ENCODE assay signal across 27 cellular contexts in the genomic region with DNA sequence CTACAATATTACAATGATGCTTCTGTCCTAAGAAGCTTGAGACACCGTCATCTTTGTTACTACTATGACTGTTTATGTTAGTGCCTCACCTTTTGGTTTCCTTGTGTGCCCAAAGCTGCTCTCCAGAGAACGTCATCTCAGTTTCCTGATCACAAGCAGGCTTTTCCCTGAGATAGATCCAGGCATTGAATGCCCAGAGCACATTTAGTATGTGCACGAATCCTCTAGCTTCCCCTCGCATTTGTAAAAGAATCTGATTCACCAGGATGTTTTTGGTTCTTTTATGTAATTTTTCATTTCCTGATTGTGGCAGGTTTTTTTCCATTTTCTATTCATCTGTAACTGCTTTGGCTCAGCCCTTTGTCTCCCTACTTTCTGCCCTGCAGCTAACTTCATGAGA.
DNase-seq lines count a peak whose midpoint lies in the region; ATAC-seq and TF ChIP-seq lines count a peak whose summit lies in the region.
"Had no signal": no experiment of that assay in that cellular context is flagged by ENCODE, and none has a peak within 500 bp of the region (broad histone marks: within the 10 kb centered on the region; RNA-seq: fewer than 3 reads in every experiment).

No MANE protein-coding gene starts in this region.

- H3K9me3 ChIP-seq in HUES64 (ENCODE audit: insufficient read depth, low read depth, low read length) (no peaks in the 10 kb centered on the region), smooth muscle cell (replicated peaks; ENCODE audit: low read depth) (no peaks in the 10 kb centered on the region), gastroesophageal sphincter (peaks cover 0 to 2% (median 0%) of the 10 kb centered on the region in 3 donors), esophagus squamous epithelium (no peaks in the 10 kb centered on the region)
- H3K9me3 ChIP-seq: left ventricle myocardium inferior, MG63, upper lobe of left lung had no signal

- no peak overlapping the region for H3K4me2 ChIP-seq in smooth muscle cell

- H3K27me3 ChIP-seq in HUES64 (ENCODE audit: insufficient read depth, low read length) (no peaks in the 10 kb centered on the region), smooth muscle cell (ENCODE audit: low read depth) (no peaks in the 10 kb centered on the region), gastroesophageal sphincter (no peaks in the 10 kb centered on the region), esophagus squamous epithelium (no peaks in the 10 kb centered on the region)
- H3K27me3 ChIP-seq: brain microvascular endothelial cell, MG63, upper lobe of left lung had no signal

- H3K4me3 Mint-ChIP-seq in activated T-helper 17 cell treated with anti-CD3 and anti-CD28 coated beads, Interleukin-2, amount 50 U/mL, for 72 hours = no peak overlapping the region
- H3K4me3 Mint-ChIP-seq: activated CD8-positive, alpha-beta T cell treated with anti-CD3 and anti-CD28 coated beads for 36 hours; activated T-helper 1 cell treated with anti-CD3 and anti-CD28 coated beads, Interleukin-12 subunit alpha, Interleukin-12 subunit beta, Interleukin-2, Interleukin-4 antibody, amounts not matched to agents 30 ng/mL and 10 ng/mL and 1 ng/mL, durations not matched to agents 14 hours and 24 hours and 36 hours; stimulated activated memory B cell treated with anti-CD40 and anti-IgM and Interleukin-4, amounts not matched to agents 10 μg/mL and 1 μg/mL and 100 μg/mL, for 72 hours had no signal

- H3K9me3 Mint-ChIP-seq in activated T-helper 17 cell treated with anti-CD3 and anti-CD28 coated beads, Interleukin-2, amount 50 U/mL, for 72 hours = no peaks in the 10 kb centered on the region
- H3K9me3 Mint-ChIP-seq: activated CD8-positive, alpha-beta T cell treated with anti-CD3 and anti-CD28 coated beads for 36 hours; activated T-helper 1 cell treated with anti-CD3 and anti-CD28 coated beads, Interleukin-12 subunit alpha, Interleukin-12 subunit beta, Interleukin-2, Interleukin-4 antibody, amounts not matched to agents 30 ng/mL and 10 ng/mL and 1 ng/mL, durations not matched to agents 14 hours and 24 hours and 36 hours; stimulated activated memory B cell treated with anti-CD40 and anti-IgM and Interleukin-4, amounts not matched to agents 10 μg/mL and 1 μg/mL and 100 μg/mL, for 72 hours had no signal

- peak; percentile 19 for ATAC-seq in activated T-helper 17 cell treated with anti-CD3 and anti-CD28 coated beads, Interleukin-2, amount 50 U/mL, for 72 hours (replicated peaks)
- no peak for ATAC-seq in gastroesophageal sphincter
- ATAC-seq in HG02588 (IDR thresholded peaks at IDR 0.05; ENCODE audit: unreplicated experiment) = no peak
- ATAC-seq: activated CD8-positive, alpha-beta T cell treated with anti-CD3 and anti-CD28 coated beads for 36 hours; stimulated activated memory B cell treated with anti-CD40 and anti-IgM and Interleukin-4, amounts not matched to agents 10 μg/mL and 1 μg/mL and 100 μg/mL, for 72 hours had no signal

- H4K20me1 ChIP-seq in smooth muscle cell (ENCODE audit: low read depth) = no peaks in the 10 kb centered on the region

- whole genome bisulfite sequencing in HUES64 = 87% methylated on average over 4 of the region's 4 CpGs
- WGBS in smooth muscle cell (ENCODE audit: low lambda C conversion rate) = 95% methylated on average over 4 of the region's 4 CpGs
- WGBS in gastroesophageal sphincter (ENCODE audit: low coverage in 1 of 2), 2 donors = 86 to 91% methylated on average over 3 to 4 of the region's 4 CpGs
- WGBS in esophagus squamous epithelium, 2 donors = 44 to 63% methylated on average over 4 of the region's 4 CpGs

- peaks cover 3% of the 10 kb centered on the region; the same call in 1 of the 2 replicates for H3K36me3 ChIP-seq in HUES64 (ENCODE audit: insufficient read depth, low read length)
- H3K36me3 ChIP-seq in smooth muscle cell (ENCODE audit: low read depth) = peaks cover 3% of the 10 kb centered on the region
- peaks cover 0 to 68% of the 10 kb centered on the region in 2 donors for H3K36me3 ChIP-seq in gastroesophageal sphincter
- H3K36me3 ChIP-seq in esophagus squamous epithelium = peaks cover 0 to 58% (median 0%) of the 10 kb centered on the region in 3 donors
- H3K36me3 ChIP-seq: brain microvascular endothelial cell had no signal

- H2AFZ ChIP-seq in smooth muscle cell (ENCODE audit: low read depth) = no peak overlapping the region

- DNase-seq in glomerular endothelial cell (ENCODE audit: extremely low read depth, low read depth, low spot score) = peak; percentile 65
- DNase-seq in smooth muscle cell (lab: John Stamatoyannopoulos, UW; ENCODE audit: unreplicated experiment) = no peak
- no peak for DNase-seq in esophagus squamous epithelium (lab: John Stamatoyannopoulos, UW)
- DNase-seq: activated CD4-positive, alpha-beta T cell treated with anti-CD3 and anti-CD28 coated beads for 1 hour; activated CD8-positive, alpha-beta memory T cell treated with anti-CD3 and anti-CD28 coated beads, Interleukin-2, amount 50 U/mL, for 48 hours; activated CD8-positive, alpha-beta T cell treated with anti-CD3 and anti-CD28 coated beads for 36 hours; activated naive CD4-positive, alpha-beta T cell treated with anti-CD3 and anti-CD28 coated beads, Interleukin-2, amount 50 U/mL, for 16 hours; amniotic stem cell; brain microvascular endothelial cell; DMS79 treated with DMSO at 0.1 percent for 48 hours; GF-D8; KBM-7; left ventricle myocardium inferior; MG63; NCI-H1105 treated with DMSO at 0.1 percent for 48 hours; NCI-H187 treated with DMSO at 0.1 percent for 48 hours; NCI-H524 treated with DMSO at 0.1 percent for 48 hours; NK-92 treated with Interleukin-12 subunit alpha and Interleukin-12 subunit beta, amount 100 ng/mL, for 24 hours; T-helper 2 cell; upper lobe of left lung had no signal

- intact Hi-C loops in esophagus squamous epithelium (cut with DNase I) = no loop called here

- no peak overlapping the region for H3K4me3 ChIP-seq in HUES64 (ENCODE audit: low read length)
- H3K4me3 ChIP-seq in smooth muscle cell = no peak overlapping the region
- H3K4me3 ChIP-seq in gastroesophageal sphincter = no peak overlapping the region
- H3K4me3 ChIP-seq in esophagus squamous epithelium = no peak overlapping the region
- H3K4me3 ChIP-seq: left ventricle myocardium inferior, MG63, upper lobe of left lung had no signal

- peaks cover 46% of the 10 kb centered on the region for H3K36me3 Mint-ChIP-seq in activated T-helper 17 cell treated with anti-CD3 and anti-CD28 coated beads, Interleukin-2, amount 50 U/mL, for 72 hours (ENCODE audit: low read depth)

- TF ChIP-seq POLR2A in gastroesophageal sphincter (IDR thresholded peaks at IDR 0.05) (no peak), esophagus squamous epithelium (IDR thresholded peaks at IDR 0.05) (no peak)

- peaks cover 40% of the 10 kb centered on the region for H3K4me1 ChIP-seq in HUES64 (ENCODE audit: insufficient read depth, low read length)
- no peaks in the 10 kb centered on the region for H3K4me1 ChIP-seq in smooth muscle cell (ENCODE audit: low read depth)
- no peaks in the 10 kb centered on the region for H3K4me1 ChIP-seq in gastroesophageal sphincter
- H3K4me1 ChIP-seq in esophagus squamous epithelium = peaks cover 0 to 35% (median 0%) of the 10 kb centered on the region in 3 donors
- H3K4me1 ChIP-seq: left ventricle myocardium inferior, upper lobe of left lung had no signal

- H3F3A ChIP-seq in smooth muscle cell (ENCODE audit: low read depth) = peaks cover 3% of the 10 kb centered on the region

- H3K4me1 Mint-ChIP-seq in activated T-helper 17 cell treated with anti-CD3 and anti-CD28 coated beads, Interleukin-2, amount 50 U/mL, for 72 hours = no peaks in the 10 kb centered on the region
- H3K4me1 Mint-ChIP-seq: stimulated activated memory B cell treated with anti-CD40 and anti-IgM and Interleukin-4, amounts not matched to agents 10 μg/mL and 1 μg/mL and 100 μg/mL, for 72 hours had no signal

- TF ChIP-seq CTCF in smooth muscle cell (IDR thresholded peaks at IDR 0.05; ENCODE audit: borderline replicate concordance, insufficient read depth, poor library complexity, severe bottlenecking) (no peak), gastroesophageal sphincter (IDR thresholded peaks at IDR 0.05) (no peak), esophagus squamous epithelium (IDR thresholded peaks at IDR 0.05) (no peak)

- H3K27me3 Mint-ChIP-seq in activated T-helper 17 cell treated with anti-CD3 and anti-CD28 coated beads, Interleukin-2, amount 50 U/mL, for 72 hours = no peaks in the 10 kb centered on the region
- H3K27me3 Mint-ChIP-seq: activated CD8-positive, alpha-beta T cell treated with anti-CD3 and anti-CD28 coated beads for 36 hours; stimulated activated memory B cell treated with anti-CD40 and anti-IgM and Interleukin-4, amounts not matched to agents 10 μg/mL and 1 μg/mL and 100 μg/mL, for 72 hours had no signal

- TF ChIP-seq EP300 in gastroesophageal sphincter (IDR thresholded peaks at IDR 0.05) = no peak

- no peaks in the 10 kb centered on the region for H3K79me2 ChIP-seq in smooth muscle cell (ENCODE audit: low read depth)

- H3K27ac Mint-ChIP-seq in activated T-helper 17 cell treated with anti-CD3 and anti-CD28 coated beads, Interleukin-2, amount 50 U/mL, for 72 hours = no peak overlapping the region
- H3K27ac Mint-ChIP-seq: activated CD8-positive, alpha-beta T cell treated with anti-CD3 and anti-CD28 coated beads for 36 hours; activated T-helper 1 cell treated with anti-CD3 and anti-CD28 coated beads, Interleukin-12 subunit alpha, Interleukin-12 subunit beta, Interleukin-2, Interleukin-4 antibody, amounts not matched to agents 30 ng/mL and 10 ng/mL and 1 ng/mL, durations not matched to agents 14 hours and 24 hours and 36 hours; stimulated activated memory B cell treated with anti-CD40 and anti-IgM and Interleukin-4, amounts not matched to agents 10 μg/mL and 1 μg/mL and 100 μg/mL, for 72 hours had no signal

- H3K9ac ChIP-seq in HUES64 (ENCODE audit: low read depth, low read length) = peak overlapping the region; percentile 17; the same call in 1 of the 2 replicates
- no peak overlapping the region for H3K9ac ChIP-seq in smooth muscle cell (ENCODE audit: low read depth)

- H3K27ac ChIP-seq in HUES64 (ENCODE audit: low read depth, low read length) (no peak overlapping the region), smooth muscle cell (ENCODE audit: low read depth) (peak overlapping the region; percentile 35), gastroesophageal sphincter (no peak overlapping the region), esophagus squamous epithelium (peak overlapping the region in 2 of 4 donors; percentile 30 to 68)
- H3K27ac ChIP-seq: brain microvascular endothelial cell, C4-2B, left ventricle myocardium inferior, upper lobe of left lung had no signal
